25 cellular contexts compared by ENCODE assay signal in genomic region chr11:17798253-17798652, GRCh38.
DNase-seq lines count a peak whose midpoint lies in the region; ATAC-seq, FAIRE-seq and TF ChIP-seq lines count a peak whose summit lies in the region.
"Had no signal": no experiment of that assay in that cellular context is flagged by ENCODE, and none has a peak within 500 bp of the region (broad histone marks: within the 10 kb centered on the region; RNA-seq: fewer than 3 reads in every experiment).

No MANE protein-coding gene starts in this region.

- DNase-seq in RWPE1 (ENCODE audit: low spot score): peak; percentile 80
- peak; percentile 99 for DNase-seq in epithelial cell of esophagus (ENCODE audit: low read depth)
- DNase-seq in heart right ventricle: peak; percentile 36 to 56
- peak; percentile 57 to 87 for DNase-seq in psoas muscle
- no peak for DNase-seq in kidney
- no peak for DNase-seq in vagina (ENCODE audit: extremely low spot score in 2 of 2)
- no peak for DNase-seq in cerebellar nuclear complex (lab: John Stamatoyannopoulos, UW)
- DNase-seq: activated CD4-positive, alpha-beta T cell treated with anti-CD3 and anti-CD28 coated beads, Interleukin-2, amount 50 U/mL, for 4 hours; activated naive CD4-positive, alpha-beta T cell; activated naive CD8-positive, alpha-beta T cell treated with anti-CD3 and anti-CD28 coated beads, Interleukin-2, amount 50 U/mL, for 24 hours; activated T-cell treated with anti-CD3 and anti-CD28 coated beads, Interleukin-2, amount 50 U/mL, for 48 hours; DMS153; HCEC 1CT; midbrain; naive B cell; NCI-H1694 treated with DMSO at 0.1 percent for 48 hours; NCI-H524 treated with DMSO at 0.1 percent for 48 hours; SHP77; sigmoid colon; stimulated activated CD4-positive, alpha-beta T cell treated with anti-CD3 and anti-CD28 coated beads, Interleukin-4, amount 100 ng/mL, for 1 hour; T-helper 17 cell; tibial artery had no signal

- no peaks in the 10 kb centered on the region for H3K9me3 ChIP-seq in heart right ventricle
- H3K9me3 ChIP-seq in psoas muscle: no peaks in the 10 kb centered on the region
- no peaks in the 10 kb centered on the region for H3K9me3 ChIP-seq in kidney (ENCODE audit: control insufficient read depth in 1 of 2, low read length in 2 of 2)
- H3K9me3 ChIP-seq in vagina: no peaks in the 10 kb centered on the region
- H3K9me3 ChIP-seq: sigmoid colon, tibial artery had no signal

- peaks cover 0 to 20% (median 6%) of the 10 kb centered on the region in 9 donors for H3K4me1 ChIP-seq in heart right ventricle
- H3K4me1 ChIP-seq in psoas muscle: peaks cover 48% of the 10 kb centered on the region
- no peaks in the 10 kb centered on the region for H3K4me1 ChIP-seq in kidney (ENCODE audit: control insufficient read depth in 1 of 2, insufficient read depth in 1 of 2, low read depth in 1 of 2, low read length in 2 of 2)
- no peaks in the 10 kb centered on the region for H3K4me1 ChIP-seq in vagina
- H3K4me1 ChIP-seq: tibial artery had no signal

- H3K4me3 ChIP-seq in epithelial cell of esophagus (ENCODE audit: low read length): no peak overlapping the region
- no peak overlapping the region for H3K4me3 ChIP-seq in heart right ventricle
- H3K4me3 ChIP-seq in psoas muscle: no peak overlapping the region
- H3K4me3 ChIP-seq in kidney (ENCODE audit: low read length in 2 of 2): no peak overlapping the region
- H3K4me3 ChIP-seq in vagina: no peak overlapping the region
- H3K4me3 ChIP-seq: sigmoid colon, tibial artery had no signal

- FAIRE-seq in kidney (lab: Jason Lieb, UNC): no peak
- FAIRE-seq: GM12891, islet of Langerhans had no signal

- TF ChIP-seq CTCF in RWPE1 (conservative IDR thresholded peaks at IDR 0.05; ENCODE audit: low read depth): no peak
- no peak for TF ChIP-seq CTCF in epithelial cell of esophagus (IDR thresholded peaks at IDR 0.05; ENCODE audit: insufficient read depth, low read depth, low read length, missing control alignments)
- no peak for TF ChIP-seq CTCF in heart right ventricle (IDR thresholded peaks at IDR 0.05)
- no peak for TF ChIP-seq CTCF in psoas muscle (IDR thresholded peaks at IDR 0.05)
- TF ChIP-seq CTCF in kidney (IDR thresholded peaks at IDR 0.05; ENCODE audit: borderline replicate concordance, extremely low read depth, insufficient read depth): no peak
- no peak for TF ChIP-seq CTCF in vagina (IDR thresholded peaks at IDR 0.05)

- ATAC-seq in heart right ventricle (peak; percentile 70 to 95 (median 93)), psoas muscle (peak; percentile 93 to 95 (median 95))
- ATAC-seq: activated CD4-positive, CD25-positive, alpha-beta regulatory T cell treated with anti-CD3 and anti-CD28 coated beads, Interleukin-2, amount 50 U/mL, for 24 hours; activated naive CD8-positive, alpha-beta T cell treated with anti-CD3 and anti-CD28 coated beads, Interleukin-2, amount 50 U/mL, for 24 hours; T-helper 17 cell had no signal

- POLR2A ChIA-PET in RWPE1 (lab: Yijun Ruan, JAX; ENCODE audit: low non-redundant PET): no interaction called here

- H3K9ac ChIP-seq in kidney (ENCODE audit: low read length in 2 of 2): no peak overlapping the region

- H3K27ac ChIP-seq in RWPE1 (peak overlapping the region; percentile 71), heart right ventricle (peak overlapping the region in 8 of 10 donors; percentile 0 to 81 (median 60)), psoas muscle (peak overlapping the region; percentile 91), kidney (ENCODE audit: low read depth in 2 of 2, low read length in 2 of 2) (no peak overlapping the region), vagina (no peak overlapping the region)
- H3K27ac ChIP-seq: tibial artery had no signal

- intact Hi-C loops in heart right ventricle (cut with DNase I): no loop called here
- intact Hi-C loops in psoas muscle (cut with DNase I): loop anchor here (5.0 kb wide), 2 partner anchors 39 to 46 kb away; no protein-coding TSS in a partner anchor
- intact Hi-C loops in kidney (cut with DNase I): no loop called here
- intact Hi-C loops in vagina (cut with DNase I): no loop called here

- no peak for TF ChIP-seq POLR2A in vagina (IDR thresholded peaks at IDR 0.05)

- H3K36me3 ChIP-seq in heart right ventricle: no peaks in the 10 kb centered on the region
- H3K36me3 ChIP-seq in psoas muscle (ENCODE audit: insufficient read depth in 1 of 2, low read depth in 1 of 2): no peaks in the 10 kb centered on the region
- H3K36me3 ChIP-seq in kidney (ENCODE audit: control insufficient read depth in 1 of 2, insufficient read depth in 2 of 2, low read length in 2 of 2): no peaks in the 10 kb centered on the region
- H3K36me3 ChIP-seq in vagina: no peaks in the 10 kb centered on the region
- H3K36me3 ChIP-seq: sigmoid colon, tibial artery had no signal

- CTCF ChIA-PET in RWPE1 (lab: Yijun Ruan, JAX): interaction anchor here (1.2 to 1.4 kb wide), 2 partner anchors 66 to 108 kb away, joined by 3 to 4 read pairs; no protein-coding TSS in a partner anchor

- WGBS in heart right ventricle, 2 donors: 54 to 65% methylated on average over 6 of the region's 6 CpGs
- 32 to 41% (median 33%) methylated on average over 6 of the region's 6 CpGs for WGBS in psoas muscle, 3 donors

- H3K27me3 ChIP-seq in heart right ventricle (no peaks in the 10 kb centered on the region), psoas muscle (ENCODE audit: insufficient read depth in 3 of 3, low read length in 2 of 3) (no peaks in the 10 kb centered on the region), vagina (no peaks in the 10 kb centered on the region)
- H3K27me3 ChIP-seq: sigmoid colon, tibial artery had no signal

Comparison
In these comparisons a context has a peak if more than half of its experiments do, and no peak if none do; other contexts are left out.
1. DNase-seq: peak in RWPE1 (single experiment), epithelial cell of esophagus (single experiment), heart right ventricle (2 of 2) and psoas muscle (2 of 2); none in kidney (single experiment), vagina (0 of 2) and cerebellar nuclear complex (0 of 2).
2. H3K27ac ChIP-seq: peak in RWPE1 (single experiment), heart right ventricle (8 of 10) and psoas muscle (single experiment); none in kidney (0 of 2) and vagina (single experiment).
3. intact Hi-C loops: an anchor here in psoas muscle (5.0 kb wide); none called in heart right ventricle, kidney and vagina.